15 cellular contexts compared by ENCODE assay signal in the genomic region with DNA sequence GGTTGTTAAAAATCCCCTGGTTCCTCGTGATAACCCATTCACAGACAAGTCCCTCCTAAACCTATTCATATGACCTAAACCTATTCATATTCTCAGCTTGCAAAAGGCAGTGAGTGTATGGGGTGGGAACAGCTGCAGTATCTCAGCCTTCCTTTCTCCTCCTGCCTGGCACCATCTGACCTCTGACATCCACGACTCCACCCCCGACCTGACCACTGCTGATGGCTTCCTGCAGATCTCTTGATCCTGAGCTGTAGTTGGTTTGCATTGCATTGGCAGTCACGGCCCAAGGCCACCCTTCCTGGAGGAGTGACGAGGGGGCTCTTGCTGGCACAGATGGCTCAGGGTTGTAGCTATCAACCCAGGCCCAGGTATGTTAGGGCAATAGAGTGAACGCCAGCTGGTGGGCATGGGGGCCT.
A peak's percentile ranks its signal among the peaks of the same experiment; 100 is the strongest.
DNase-seq lines count a peak whose midpoint lies in the region; ATAC-seq, FAIRE-seq and TF ChIP-seq lines count a peak whose summit lies in the region.
"Had no signal": no experiment of that assay in that cellular context is flagged by ENCODE, and none has a peak within 500 bp of the region (broad histone marks: within the 10 kb centered on the region; RNA-seq: fewer than 3 reads in every experiment).

No MANE protein-coding gene starts in this region.

- H3K79me2 ChIP-seq in astrocyte (ENCODE audit: insufficient read depth, low read length) = peaks cover 50% of the 10 kb centered on the region

- WGBS in heart left ventricle, 4 donors = 71 to 84% (median 74%) methylated on average over 4 to 6 of the region's 6 CpGs

- H3K9me3 Mint-ChIP-seq in astrocyte (ENCODE audit: unreplicated experiment) = peaks cover 10% of the 10 kb centered on the region
- peaks cover 5% of the 10 kb centered on the region for H3K9me3 Mint-ChIP-seq in nephron progenitor cell
- H3K9me3 Mint-ChIP-seq: stimulated activated naive CD8-positive, alpha-beta T cell treated with anti-CD3 and anti-CD28 coated beads, Interleukin-15, amount 100 ng/mL, for 72 hours had no signal

- FAIRE-seq in astrocyte (lab: Jason Lieb, UNC) = no peak

- TF ChIP-seq CTCF in cardiac muscle cell (IDR thresholded peaks at IDR 0.05; ENCODE audit: low read depth, low read length) (no peak), heart left ventricle (IDR thresholded peaks at IDR 0.05) (no peak), astrocyte (IDR thresholded peaks at IDR 0.05; ENCODE audit: insufficient read depth, low read depth, low read length) (no peak), nephron progenitor cell (IDR thresholded peaks at IDR 0.05) (no peak), dorsolateral prefrontal cortex (IDR thresholded peaks at IDR 0.05 in 54 of 56, conservative IDR thresholded peaks at IDR 0.05 in 2 of 56; ENCODE audit: low read depth in 1 of 56, partially characterized antibody in 56 of 56) (no peak)

- H3K27me3 Mint-ChIP-seq in astrocyte (ENCODE audit: low read depth, unreplicated experiment) (no peaks in the 10 kb centered on the region), nephron progenitor cell (ENCODE audit: low read depth, poor library complexity) (peaks cover 24% of the 10 kb centered on the region)
- H3K27me3 Mint-ChIP-seq: stimulated activated naive CD8-positive, alpha-beta T cell treated with anti-CD3 and anti-CD28 coated beads, Interleukin-15, amount 100 ng/mL, for 72 hours had no signal

- H3K4me3 Mint-ChIP-seq in astrocyte (ENCODE audit: unreplicated experiment) (peak overlapping the region; percentile 29), nephron progenitor cell (peak overlapping the region; percentile 29)
- H3K4me3 Mint-ChIP-seq: naive thymus-derived CD4-positive, alpha-beta T cell; stimulated activated naive CD8-positive, alpha-beta T cell treated with anti-CD3 and anti-CD28 coated beads, Interleukin-15, amount 100 ng/mL, for 72 hours had no signal

- intact Hi-C loops in heart left ventricle (cut with DNase I) = no loop called here
- intact Hi-C loops in dorsolateral prefrontal cortex (cut with DNase I) = no loop called here

- H3K4me1 ChIP-seq in cardiac muscle cell (ENCODE audit: low read depth) = peaks cover 56% of the 10 kb centered on the region
- peaks cover 0 to 38% (median 5%) of the 10 kb centered on the region in 12 donors for H3K4me1 ChIP-seq in heart left ventricle
- peaks cover 89% of the 10 kb centered on the region for H3K4me1 ChIP-seq in astrocyte (ENCODE audit: insufficient read depth, low read length)

- no peak overlapping the region for H2AFZ ChIP-seq in astrocyte (ENCODE audit: low read depth, low read length)

- H3K9ac ChIP-seq in astrocyte (ENCODE audit: low read length) = peak overlapping the region; percentile 83

- no peak for DNase-seq in cardiac muscle cell (ENCODE audit: low read depth in 1 of 2, low spot score in 1 of 2)
- no peak for DNase-seq in heart left ventricle
- no peak for DNase-seq in astrocyte (ENCODE audit: low read depth)
- DNase-seq in nephron progenitor cell = no peak
- DNase-seq in HEK293T (ENCODE audit: extremely low spot score) = no peak
- no peak for DNase-seq in dorsolateral prefrontal cortex
- DNase-seq: caudate nucleus; naive thymus-derived CD4-positive, alpha-beta T cell; NCI-H1105 treated with DMSO at 0.1 percent for 48 hours; NCI-H510A; stimulated activated naive CD8-positive, alpha-beta T cell treated with anti-CD3 and anti-CD28 coated beads, Interleukin-15, amount 100 ng/mL, for 72 hours had no signal

- H3K36me3 Mint-ChIP-seq in astrocyte (ENCODE audit: low read depth, unreplicated experiment) (peaks cover 10% of the 10 kb centered on the region), nephron progenitor cell (ENCODE audit: low read depth) (peaks cover 28% of the 10 kb centered on the region)
- H3K36me3 Mint-ChIP-seq: naive thymus-derived CD4-positive, alpha-beta T cell had no signal

- no peaks in the 10 kb centered on the region for H3K36me3 ChIP-seq in cardiac muscle cell
- no peaks in the 10 kb centered on the region for H3K36me3 ChIP-seq in heart left ventricle
- peaks cover under 1% of the 10 kb centered on the region for H3K36me3 ChIP-seq in astrocyte (ENCODE audit: insufficient read depth, low read length)
- H3K36me3 ChIP-seq: Peyer's patch, right atrium auricular region had no signal

- H3K27me3 ChIP-seq in cardiac muscle cell (no peaks in the 10 kb centered on the region), heart left ventricle (no peaks in the 10 kb centered on the region), astrocyte (ENCODE audit: insufficient read depth, low read length) (no peaks in the 10 kb centered on the region), dorsolateral prefrontal cortex (peaks cover 0 to 4% (median 0%) of the 10 kb centered on the region in 45 donors)
- H3K27me3 ChIP-seq: Peyer's patch, right atrium auricular region had no signal

- ATAC-seq in heart left ventricle (no peak), GM21723 (IDR thresholded peaks at IDR 0.05; ENCODE audit: unreplicated experiment) (no peak), HG03342 (IDR thresholded peaks at IDR 0.05; ENCODE audit: unreplicated experiment) (no peak)
- ATAC-seq: naive thymus-derived CD4-positive, alpha-beta T cell; stimulated activated naive CD8-positive, alpha-beta T cell treated with anti-CD3 and anti-CD28 coated beads, Interleukin-15, amount 100 ng/mL, for 72 hours had no signal

- peak overlapping the region; percentile 99 for H3K27ac Mint-ChIP-seq in astrocyte (ENCODE audit: unreplicated experiment)
- no peak overlapping the region for H3K27ac Mint-ChIP-seq in nephron progenitor cell
- H3K27ac Mint-ChIP-seq: naive thymus-derived CD4-positive, alpha-beta T cell; stimulated activated naive CD8-positive, alpha-beta T cell treated with anti-CD3 and anti-CD28 coated beads, Interleukin-15, amount 100 ng/mL, for 72 hours had no signal

- peak overlapping the region; percentile 92 for H3K27ac ChIP-seq in cardiac muscle cell
- H3K27ac ChIP-seq in heart left ventricle = no peak overlapping the region
- peak overlapping the region; percentile 95 for H3K27ac ChIP-seq in astrocyte (ENCODE audit: low read depth, low read length)
- no peak overlapping the region for H3K27ac ChIP-seq in dorsolateral prefrontal cortex
- H3K27ac ChIP-seq: Peyer's patch had no signal

- H3K4me1 Mint-ChIP-seq in astrocyte (ENCODE audit: low read depth, unreplicated experiment) (peaks cover 82% of the 10 kb centered on the region), nephron progenitor cell (peaks cover 61% of the 10 kb centered on the region)
- H3K4me1 Mint-ChIP-seq: naive thymus-derived CD4-positive, alpha-beta T cell; stimulated activated naive CD8-positive, alpha-beta T cell treated with anti-CD3 and anti-CD28 coated beads, Interleukin-15, amount 100 ng/mL, for 72 hours had no signal

- no peaks in the 10 kb centered on the region for H4K20me1 ChIP-seq in astrocyte (ENCODE audit: insufficient read depth, low read length)

- H3K4me2 ChIP-seq in astrocyte (ENCODE audit: low read length) = peak overlapping the region; percentile 80

- H3K9me3 ChIP-seq in cardiac muscle cell (ENCODE audit: low read depth) (no peaks in the 10 kb centered on the region), heart left ventricle (peaks cover 0 to 8% (median 0%) of the 10 kb centered on the region in 12 donors), astrocyte (ENCODE audit: insufficient read depth, low read depth, low read length) (no peaks in the 10 kb centered on the region)
- H3K9me3 ChIP-seq: Peyer's patch, right atrium auricular region had no signal

- POLR2A ChIA-PET in HEK293T (lab: Yijun Ruan, JAX) = interaction anchor here (0.7 kb wide), 1 partner anchor 197 kb away, joined by 3 read pairs; no protein-coding TSS in a partner anchor

- CTCF ChIA-PET in HEK293T (lab: Yijun Ruan, JAX) = interaction anchor here (1.6 kb wide), 1 partner anchor 198 kb away, joined by 3 read pairs; a partner anchor contains a TSS

- TF ChIP-seq POLR2A in heart left ventricle (IDR thresholded peaks at IDR 0.05) = no peak

- no peak overlapping the region for H3K4me3 ChIP-seq in cardiac muscle cell
- H3K4me3 ChIP-seq in heart left ventricle = no peak overlapping the region
- H3K4me3 ChIP-seq in astrocyte (ENCODE audit: insufficient read depth, low read depth, low read length) = no peak overlapping the region
- no peak overlapping the region for H3K4me3 ChIP-seq in dorsolateral prefrontal cortex
- H3K4me3 ChIP-seq: Peyer's patch, right atrium auricular region had no signal

TF ChIP-seq in HEK293T, 16 proteins besides CTCF, POLR2A, EP300 and RAD21:
- TF ChIP-seq TARDBP (IDR thresholded peaks at IDR 0.05) (no peak), ARNT (IDR thresholded peaks at IDR 0.05) (no peak), SUZ12 (IDR thresholded peaks at IDR 0.05) (no peak), FOXM1 (IDR thresholded peaks at IDR 0.05; ENCODE audit: borderline replicate concordance) (no peak), ELF4 (IDR thresholded peaks at IDR 0.05) (no peak), CTBP1 (IDR thresholded peaks at IDR 0.05; ENCODE audit: borderline replicate concordance) (no peak)

Comparison
In these comparisons a context has a peak if more than half of its experiments do, and no peak if none do; other contexts are left out.
1. H3K27ac ChIP-seq: peak in cardiac muscle cell (single experiment) and astrocyte (single experiment); none in heart left ventricle (0 of 12) and dorsolateral prefrontal cortex (0 of 59).